Comparison of ENCODE assay signal across 14 cellular contexts in the genomic region with DNA sequence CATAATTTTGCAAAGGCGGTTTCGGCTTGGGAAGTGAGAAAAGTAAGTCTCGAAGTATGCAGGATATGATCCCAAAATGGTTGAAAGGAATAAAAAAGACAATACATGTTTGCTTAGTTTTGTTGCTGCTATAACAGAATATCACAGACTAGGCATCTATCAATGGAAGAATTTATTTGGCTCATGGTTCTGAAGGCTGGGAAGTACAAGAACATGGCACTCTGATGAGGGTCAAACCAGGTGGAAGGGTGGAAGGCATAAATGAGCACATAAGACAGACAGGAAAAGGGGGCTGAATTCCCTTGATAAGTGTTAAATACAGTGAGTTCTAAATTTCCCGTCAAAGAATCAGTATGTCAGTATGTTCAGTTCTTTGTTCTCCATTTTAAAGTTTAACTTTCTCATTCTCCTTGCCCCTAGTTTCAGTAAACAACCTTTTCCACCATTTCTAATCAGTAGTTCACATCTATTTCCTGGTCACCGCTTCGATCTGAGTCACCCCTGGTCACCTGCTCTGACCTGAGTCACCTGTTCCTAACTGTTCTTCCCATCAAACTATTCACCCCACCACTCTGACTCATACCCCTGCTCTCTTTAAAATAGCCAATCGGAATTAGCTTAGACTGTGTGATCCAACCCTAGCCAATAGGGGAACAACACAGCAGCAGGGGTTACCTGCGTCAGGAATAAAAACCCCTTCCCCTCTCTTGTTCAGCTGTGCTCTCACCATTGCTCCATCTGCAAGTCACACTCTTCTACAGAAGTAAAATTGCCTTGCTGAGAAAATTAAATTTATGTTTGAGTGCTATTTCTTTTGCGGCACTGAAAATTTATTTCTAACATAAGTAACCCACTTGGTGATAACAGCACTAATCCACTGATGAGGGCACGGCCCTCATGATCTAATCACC.
"Had no signal": no experiment of that assay in that cellular context is flagged by ENCODE, and none has a peak within 500 bp of the region (broad histone marks: within the 10 kb centered on the region; RNA-seq: fewer than 3 reads in every experiment).

No MANE protein-coding gene starts in this region.

- H3K27me3 Mint-ChIP-seq: T-cell had no signal

- ATAC-seq: left lobe of liver, T-cell had no signal

- H3K4me3 ChIP-seq: esophagus muscularis mucosa, psoas muscle, thyroid gland, uterus had no signal

- H3K4me1 Mint-ChIP-seq: T-cell had no signal

- H3K4me3 Mint-ChIP-seq: nephron progenitor cell, T-cell had no signal

- H3K27ac Mint-ChIP-seq: nephron progenitor cell, T-cell had no signal

- DNase-seq: activated effector memory CD4-positive, alpha-beta T cell treated with Interleukin-2 at 50 U/mL for 16 hours; activated T-cell treated with anti-CD3 and anti-CD28 coated beads, Interleukin-2, amount 50 U/mL, for 1 hour; brain microvascular endothelial cell; cerebellar nuclear complex; dermis blood vessel endothelial cell; mesenchymal stem cell; nephron progenitor cell; psoas muscle; T-cell; T1000; thyroid gland; uterus had no signal
